In genomic region chr2:201363857-201364560, GRCh38 we compare ENCODE assay signal across 8 cellular contexts. TPM values are rescaled to one million over a fixed set of nuclear protein-coding genes. Genes with fewer than 3 reads are reported as not detected.
A peak's percentile ranks its signal among the peaks of the same experiment; 100 is the strongest.
DNase-seq lines count a peak whose midpoint lies in the region; TF ChIP-seq lines count a peak whose summit lies in the region.

No MANE protein-coding gene starts in this region.

- peak; percentile 30 for TF ChIP-seq CTCF in HEK293 (tag by site-specific recombination; IDR thresholded peaks at IDR 0.05)

- H3K27ac ChIP-seq in HEK293 (ENCODE audit: extremely low read depth, low read depth, low read length) = no peak overlapping the region

- H3K9me3 ChIP-seq in HEK293 (ENCODE audit: control insufficient read depth, insufficient read depth, low read depth, low read length) = no peaks in the 10 kb centered on the region

- CTCF ChIA-PET in HEK293 (lab: Yijun Ruan, JAX) = interaction anchor here (0.6 to 2.8 kb wide), 31 partner anchors 8 to 955 kb away, joined by 3 to 21 read pairs (median 3); partner anchors contain the start of genes CASP10 and CASP8

- POLR2A ChIA-PET in HEK293 (lab: Yijun Ruan, JAX) = no interaction called here

- no peaks in the 10 kb centered on the region for H3K4me1 ChIP-seq in HEK293 (ENCODE audit: control insufficient read depth, insufficient read depth, low read length)

- peak; percentile 17 to 44 for DNase-seq in activated CD4-positive, alpha-beta T cell treated with anti-CD3 and anti-CD28 coated beads for 4 hours
- no peak for DNase-seq in activated CD4-positive, alpha-beta T cell treated with anti-CD3 and anti-CD28 coated beads, Interleukin-2, amount 50 U/mL, for 1 hour
- peak; percentile 22 for DNase-seq in NCI-H446 treated with DMSO at 0.1 percent for 48 hours (lab: John Stamatoyannopoulos, UW)
- DNase-seq in activated T-cell treated with anti-CD3 and anti-CD28 coated beads for 48 hours (ENCODE audit: low read depth) = peak; percentile 2
- peak; percentile 10 for DNase-seq in globus pallidus (ENCODE audit: low spot score)
- DNase-seq in pulmonary artery endothelial cell (ENCODE audit: low read depth, low spot score) = peak; percentile 11
- no peak for DNase-seq in activated effector memory CD4-positive, alpha-beta T cell treated with anti-CD3 and anti-CD28 coated beads, Interleukin-2, amount 50 U/mL, for 16 hours

- no peak overlapping the region for H3K4me3 ChIP-seq in HEK293 (ENCODE audit: low read depth, low read length)

- H3K36me3 ChIP-seq in HEK293 (ENCODE audit: control insufficient read depth in 2 of 2, insufficient read depth in 1 of 2, low read length in 2 of 2) = peaks cover 0 to 3% of the 10 kb centered on the region in 2 experiments; a peak in 1 of 3 replicates

TF ChIP-seq in HEK293, 187 proteins besides CTCF, POLR2A, EP300 and RAD21:
- TF ChIP-seq ZNF654 (tag by site-specific recombination; IDR thresholded peaks at IDR 0.05; ENCODE audit: low read depth) = peak; percentile 81
- no peak for TF ChIP-seq REPIN1 (tag by site-specific recombination; IDR thresholded peaks at IDR 0.05; ENCODE audit: low read depth)

RNA-seq across cellular contexts. Expression of gene FLACC1, which starts 6.9 kb away (rescaled TPM):
- total RNA-seq in pulmonary artery endothelial cell = 0.33 and 0.56 TPM in 2 replicates

Comparison
In these comparisons a context has a peak if more than half of its experiments do, and no peak if none do; other contexts are left out.
1. DNase-seq: peak in activated CD4-positive, alpha-beta T cell treated with anti-CD3 and anti-CD28 coated beads for 4 hours (2 of 2), NCI-H446 treated with DMSO at 0.1 percent for 48 hours (single experiment), activated T-cell treated with anti-CD3 and anti-CD28 coated beads for 48 hours (single experiment), globus pallidus (single experiment) and pulmonary artery endothelial cell (single experiment); none in activated CD4-positive, alpha-beta T cell treated with anti-CD3 and anti-CD28 coated beads, Interleukin-2, amount 50 U/mL, for 1 hour (single experiment) and activated effector memory CD4-positive, alpha-beta T cell treated with anti-CD3 and anti-CD28 coated beads, Interleukin-2, amount 50 U/mL, for 16 hours (single experiment).